ENCODE assay signal across 18 cellular contexts in the genomic region with DNA sequence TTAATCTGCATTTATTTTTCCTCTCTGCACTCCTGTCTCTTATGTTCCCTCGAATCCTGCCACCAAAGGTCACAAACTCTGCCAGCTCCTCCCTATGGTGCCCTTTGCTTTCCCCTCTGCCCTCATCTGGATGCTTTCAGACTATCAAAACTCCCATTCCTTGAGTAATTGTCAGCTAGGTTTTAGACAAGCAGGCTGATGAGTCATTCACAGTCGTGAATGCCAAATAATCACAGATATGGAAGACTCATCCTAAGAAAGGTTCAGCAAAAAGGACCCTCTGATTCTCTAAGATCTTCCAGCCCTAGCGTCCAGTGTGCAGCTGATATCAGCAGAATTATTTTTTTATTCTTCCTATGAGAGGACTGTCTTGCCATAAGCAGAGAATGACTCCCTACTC.
DNase-seq lines count a peak whose midpoint lies in the region; ATAC-seq, FAIRE-seq and TF ChIP-seq lines count a peak whose summit lies in the region.
"Had no signal": no experiment of that assay in that cellular context is flagged by ENCODE, and none has a peak within 500 bp of the region (broad histone marks: within the 10 kb centered on the region; RNA-seq: fewer than 3 reads in every experiment).

No MANE protein-coding gene starts in this region.

- CTCF ChIA-PET in endothelial cell of umbilical vein (lab: Charles Lee), result interaction anchor here (0.8 to 3.3 kb wide), 4 partner anchors 24 to 512 kb away, joined by 3 to 12 read pairs (median 4); no protein-coding TSS in a partner anchor

- dilution Hi-C loops in endothelial cell of umbilical vein (cut with MboI; ENCODE audit: extremely low pct_ligation_motif_present, low sequenced_read_pairs), result no loop called here

- H3K36me3 ChIP-seq in endothelial cell of umbilical vein (ENCODE audit: control insufficient read depth in 2 of 2, extremely low read depth in 1 of 2, insufficient read depth in 2 of 2, low read length in 2 of 2) (no peaks in the 10 kb centered on the region), esophagus squamous epithelium (no peaks in the 10 kb centered on the region)
- H3K36me3 ChIP-seq: BLaER1, cardiac muscle cell had no signal

- no peaks in the 10 kb centered on the region for H3K79me2 ChIP-seq in endothelial cell of umbilical vein (ENCODE audit: control insufficient read depth, insufficient read depth, low read length)
- H3K79me2 ChIP-seq: parathyroid adenoma had no signal

- H3K9me3 ChIP-seq in endothelial cell of umbilical vein (replicated peaks; ENCODE audit: control insufficient read depth, insufficient read depth, low read length) (no peaks in the 10 kb centered on the region), esophagus squamous epithelium (peaks cover 0 to 6% (median 0%) of the 10 kb centered on the region in 3 donors)

- H2AFZ ChIP-seq in endothelial cell of umbilical vein (ENCODE audit: low read depth, low read length), result peak overlapping the region; percentile 83
- H2AFZ ChIP-seq: parathyroid adenoma had no signal

- no peaks in the 10 kb centered on the region for H3K9me1 ChIP-seq in endothelial cell of umbilical vein (replicated peaks; ENCODE audit: control insufficient read depth, extremely low read depth, insufficient read depth, low read length)

- H3K27me3 ChIP-seq in endothelial cell of umbilical vein (ENCODE audit: control insufficient read depth in 2 of 2, insufficient read depth in 2 of 2, low read length in 2 of 2) (no peaks in the 10 kb centered on the region), esophagus squamous epithelium (no peaks in the 10 kb centered on the region)
- H3K27me3 ChIP-seq: BLaER1, cardiac muscle cell had no signal

- no peaks in the 10 kb centered on the region for H4K20me1 ChIP-seq in endothelial cell of umbilical vein (replicated peaks; ENCODE audit: control insufficient read depth, extremely low read depth, insufficient read depth, low read length)
- H4K20me1 ChIP-seq: BLaER1 had no signal

- peak; percentile 70 for ATAC-seq in omental fat pad (ENCODE audit: low FRiP score)
- no peak for ATAC-seq in GM21786 (IDR thresholded peaks at IDR 0.05; ENCODE audit: unreplicated experiment)
- ATAC-seq: mucosa of descending colon had no signal

- H3K4me1 ChIP-seq in endothelial cell of umbilical vein (ENCODE audit: control insufficient read depth, extremely low read depth, insufficient read depth, low read length) (peaks cover 32% of the 10 kb centered on the region), esophagus squamous epithelium (no peaks in the 10 kb centered on the region)
- H3K4me1 ChIP-seq: BLaER1, parathyroid adenoma had no signal

- TF ChIP-seq POLR2A in endothelial cell of umbilical vein (IDR thresholded peaks at IDR 0.05; ENCODE audit: low read depth, low read length), result no peak
- no peak for TF ChIP-seq POLR2A in esophagus squamous epithelium (IDR thresholded peaks at IDR 0.05)

- peak overlapping the region; percentile 84 for H3K27ac ChIP-seq in endothelial cell of umbilical vein (ENCODE audit: insufficient read depth, low read depth, low read length)
- no peak overlapping the region for H3K27ac ChIP-seq in esophagus squamous epithelium
- H3K27ac ChIP-seq: BLaER1, cardiac muscle cell, parathyroid adenoma had no signal

- DNase-seq in GM03348 (ENCODE audit: low spot score) (peak; percentile 14), NCI-H69 (lab: John Stamatoyannopoulos, UW) (peak; percentile 37), endothelial cell of umbilical vein (ENCODE audit: low read depth, low spot score) (peak; percentile 80), omental fat pad (ENCODE audit: low spot score) (no peak), esophagus squamous epithelium (lab: John Stamatoyannopoulos, UW) (no peak), MV-4-11 (lab: John Stamatoyannopoulos, UW) (no peak), DMS 273 (lab: John Stamatoyannopoulos, UW; ENCODE audit: unreplicated experiment) (no peak)
- DNase-seq: activated CD8-positive, alpha-beta memory T cell treated with anti-CD3 and anti-CD28 coated beads for 24 hours; activated gamma-delta T cell; DND-41; effector CD8-positive, alpha-beta T cell; mucosa of descending colon; NCI-H1105 treated with DMSO at 0.1 percent for 48 hours; NCI-H2171 treated with DMSO at 0.1 percent for 48 hours had no signal

- WGBS in esophagus squamous epithelium, 2 donors, result 34 to 48% methylated on average over 3 of the region's 3 CpGs

- intact Hi-C loops in endothelial cell of umbilical vein (cut with micrococcal nuclease), result no loop called here
- intact Hi-C loops in esophagus squamous epithelium (cut with DNase I), result no loop called here

- H3K4me3 ChIP-seq in endothelial cell of umbilical vein (replicated peaks in 1 of 3; ENCODE audit: insufficient read depth in 1 of 3, low read depth in 1 of 3, low read length in 3 of 3) (no peak overlapping the region), esophagus squamous epithelium (no peak overlapping the region)
- H3K4me3 ChIP-seq: BLaER1, cardiac muscle cell, mucosa of descending colon had no signal

- peak overlapping the region; percentile 87 for H3K4me2 ChIP-seq in endothelial cell of umbilical vein (ENCODE audit: insufficient read depth, low read length)
- H3K4me2 ChIP-seq: BLaER1 had no signal

- FAIRE-seq in endothelial cell of umbilical vein (lab: Jason Lieb, UNC), result peak; percentile 74

- no peak overlapping the region for H3K9ac ChIP-seq in endothelial cell of umbilical vein (replicated peaks; ENCODE audit: extremely low read depth, insufficient read depth, low read length)
- H3K9ac ChIP-seq: BLaER1, parathyroid adenoma had no signal

- POLR2A ChIA-PET in endothelial cell of umbilical vein (lab: Charles Lee), result no interaction called here

- BruUV-seq in endothelial cell of umbilical vein (replicated peaks; lab: Mats Ljungman, UMichigan), result no TSS peak

- TF ChIP-seq CTCF in endothelial cell of umbilical vein (IDR thresholded peaks at IDR 0.05; ENCODE audit: extremely low read depth in 1 of 2, insufficient read depth in 1 of 2, low read depth in 1 of 2, low read length in 2 of 2) (no peak), omental fat pad (IDR thresholded peaks at IDR 0.05) (no peak), esophagus squamous epithelium (IDR thresholded peaks at IDR 0.05) (no peak)

TF ChIP-seq in endothelial cell of umbilical vein, 7 proteins besides CTCF, POLR2A, EP300 and RAD21:
- TF ChIP-seq FOS (IDR thresholded peaks at IDR 0.05; ENCODE audit: borderline replicate concordance, insufficient read depth, low read length), result peak; percentile 91
- TF ChIP-seq, protein P1, sequence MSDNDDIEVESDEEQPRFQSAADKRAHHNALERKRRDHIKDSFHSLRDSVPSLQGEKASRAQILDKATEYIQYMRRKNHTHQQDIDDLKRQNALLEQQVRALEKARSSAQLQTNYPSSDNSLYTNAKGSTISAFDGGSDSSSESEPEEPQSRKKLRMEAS (IDR thresholded peaks at IDR 0.05; ENCODE audit: insufficient read depth, insufficient read length), result no peak
- no peak for TF ChIP-seq POLR2AphosphoS5 (IDR thresholded peaks at IDR 0.05; ENCODE audit: insufficient read depth, low read depth, low read length)
- TF ChIP-seq GATA2 (IDR thresholded peaks at IDR 0.05; ENCODE audit: insufficient read depth, insufficient read length, low read depth, low read length), result peak; percentile 16
- peak; percentile 80 for TF ChIP-seq JUN (IDR thresholded peaks at IDR 0.05; ENCODE audit: borderline replicate concordance, insufficient read depth, insufficient read length, low read depth)
- no peak for TF ChIP-seq MYC (IDR thresholded peaks at IDR 0.05; ENCODE audit: low read depth, low read length)
- no peak for TF ChIP-seq EZH2 (IDR thresholded peaks at IDR 0.05; ENCODE audit: borderline replicate concordance, low read depth, low read length, severe bottlenecking)

Comparison
In these comparisons a context has a peak if more than half of its experiments do, and no peak if none do; other contexts are left out.
1. DNase-seq: peak in GM03348 (single experiment), NCI-H69 (single experiment) and endothelial cell of umbilical vein (single experiment); none in omental fat pad (single experiment), esophagus squamous epithelium (single experiment), MV-4-11 (single experiment) and DMS 273 (single experiment).